In the genomic region with DNA sequence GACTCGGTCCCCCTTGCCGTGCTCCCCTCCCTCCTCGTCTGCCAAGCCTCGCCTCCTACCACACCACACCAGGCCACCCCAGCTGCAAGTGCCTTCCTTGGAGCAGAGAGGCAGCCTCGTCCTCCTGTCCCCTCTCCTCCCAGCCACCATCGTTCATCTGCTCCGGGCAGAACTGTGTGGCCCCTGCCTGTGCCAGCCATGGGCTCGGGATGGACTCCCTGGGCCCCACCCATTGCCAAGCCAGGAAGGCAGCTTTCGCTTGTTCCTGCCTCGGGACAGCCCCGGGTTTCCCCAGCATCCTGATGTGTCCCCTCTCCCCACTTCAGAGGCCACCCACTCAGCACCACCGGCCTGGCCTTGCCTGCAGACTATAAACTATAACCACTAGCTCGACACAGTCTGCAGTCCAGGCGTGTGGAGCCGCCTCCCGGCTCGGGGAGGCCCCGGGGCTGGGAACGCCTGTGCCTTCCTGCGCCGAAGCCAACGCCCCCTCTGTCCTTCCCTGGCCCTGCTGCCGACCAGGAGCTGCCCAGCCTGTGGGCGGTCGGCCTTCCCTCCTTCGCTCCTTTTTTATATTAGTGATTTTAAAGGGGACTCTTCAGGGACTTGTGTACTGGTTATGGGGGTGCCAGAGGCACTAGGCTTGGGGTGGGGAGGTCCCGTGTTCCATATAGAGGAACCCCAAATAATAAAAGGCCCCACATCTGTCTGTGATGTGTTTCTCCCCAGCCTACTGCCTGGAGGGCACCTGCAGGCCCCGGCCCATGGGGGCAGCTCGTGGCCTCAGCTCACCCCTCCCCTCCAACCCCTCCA, we compare ENCODE assay signal across 20 cellular contexts. TPM values are rescaled to one million over a fixed set of nuclear protein-coding genes. Genes with fewer than 3 reads are reported as not detected.
DNase-seq lines count a peak whose midpoint lies in the region; ATAC-seq, FAIRE-seq and TF ChIP-seq lines count a peak whose summit lies in the region.
"Had no signal": no experiment of that assay in that cellular context is flagged by ENCODE, and none has a peak within 500 bp of the region (broad histone marks: within the 10 kb centered on the region; RNA-seq: fewer than 3 reads in every experiment).

No MANE protein-coding gene starts in this region.

- TF ChIP-seq POLR2A in GM12892 (IDR thresholded peaks at IDR 0.05; ENCODE audit: low read depth, low read length) = no peak

- CTCF ChIA-PET in Caco-2 (lab: Charles Lee) (interaction anchor here (0.7 to 1.3 kb wide), 3 partner anchors 14 to 64 kb away, joined by 3 read pairs; a partner anchor contains a TSS), mammary epithelial cell (lab: Charles Lee; ENCODE audit: low non-redundant PET) (interaction anchor here (0.6 kb wide), 1 partner anchor 100 kb away, joined by 19 read pairs; a partner anchor contains a TSS)

- in situ Hi-C loops in mammary epithelial cell (cut with MboI; ENCODE audit: low sequenced_read_pairs in 2 of 2) = no loop called here

- H3K27ac ChIP-seq in HUES64 (ENCODE audit: low read depth, low read length) = peak overlapping the region; percentile 81; the same call in 1 of the 2 replicates
- H3K27ac ChIP-seq in mammary epithelial cell (ENCODE audit: insufficient read depth, low read depth, low read length) = no peak overlapping the region
- no peak overlapping the region for H3K27ac ChIP-seq in lower lobe of right lung
- H3K27ac ChIP-seq: vagina had no signal

- BruUV-seq in Caco-2 (replicated peaks; lab: Mats Ljungman, UMichigan) (TSS peak; percentile 91), mammary epithelial cell (replicated peaks; lab: Mats Ljungman, UMichigan) (TSS peak; percentile 88)

- H3K4me1 ChIP-seq in Caco-2 (no peaks in the 10 kb centered on the region), HUES64 (ENCODE audit: insufficient read depth, low read length) (peaks cover 25% of the 10 kb centered on the region), mammary epithelial cell (ENCODE audit: insufficient read depth, low read length) (no peaks in the 10 kb centered on the region), lower lobe of right lung (peaks cover 22% of the 10 kb centered on the region)
- H3K4me1 ChIP-seq: vagina had no signal

- H3K79me2 ChIP-seq in mammary epithelial cell (ENCODE audit: insufficient read depth, low read length) = no peaks in the 10 kb centered on the region

- no peaks in the 10 kb centered on the region for H3K27me3 ChIP-seq in Caco-2 (replicated peaks; ENCODE audit: control insufficient read depth, insufficient read depth, low read length)
- H3K27me3 ChIP-seq in HUES64 (ENCODE audit: insufficient read depth, low read length) = no peaks in the 10 kb centered on the region
- no peaks in the 10 kb centered on the region for H3K27me3 ChIP-seq in mammary epithelial cell (ENCODE audit: insufficient read depth, low read length)
- no peaks in the 10 kb centered on the region for H3K27me3 ChIP-seq in lower lobe of right lung (ENCODE audit: low read depth)
- H3K27me3 ChIP-seq: vagina had no signal

- no peak overlapping the region for H2AFZ ChIP-seq in mammary epithelial cell (ENCODE audit: low read depth, low read length)

- TF ChIP-seq CTCF in Caco-2 (IDR thresholded peaks at IDR 0.05; ENCODE audit: insufficient read depth in 1 of 2, low read depth in 1 of 2, low read length in 1 of 2, severe bottlenecking in 1 of 2, unreplicated experiment in 1 of 2) (no peak), mammary epithelial cell (conservative IDR thresholded peaks at IDR 0.05 in 1 of 2, IDR thresholded peaks at IDR 0.05 in 1 of 2; ENCODE audit: extremely low read depth in 1 of 2, insufficient read depth in 1 of 2, low read depth in 1 of 2, low read length in 2 of 2) (no peak), nephron progenitor cell (IDR thresholded peaks at IDR 0.05) (no peak), lower lobe of right lung (IDR thresholded peaks at IDR 0.05) (no peak)

- POLR2A ChIA-PET in Caco-2 (lab: Charles Lee) = no interaction called here

- H3K4me1 Mint-ChIP-seq in Caco-2 (ENCODE audit: low read depth, unreplicated experiment) (peaks cover 8% of the 10 kb centered on the region), nephron progenitor cell (peaks cover 38% of the 10 kb centered on the region)

- intact Hi-C loops in Caco-2 (cut with micrococcal nuclease; ENCODE audit: unreplicated experiment) (no loop called here), mammary epithelial cell (cut with micrococcal nuclease) (no loop called here), lower lobe of right lung (cut with DNase I) (no loop called here)

- H3K27ac Mint-ChIP-seq in Caco-2 (ENCODE audit: unreplicated experiment) (no peak overlapping the region), nephron progenitor cell (peak overlapping the region; percentile 86)
- H3K27ac Mint-ChIP-seq: activated CD4-positive, alpha-beta T cell treated with anti-CD3 and anti-CD28 coated beads, Interleukin-2, amount 10 ng/mL, durations not matched to agents 24 days and 14 days; activated T-cell treated with anti-CD3 and anti-CD28 coated beads, Interleukin-2, amount 50 U/mL, for 24 hours; mesothelial cell of epicardium had no signal

- dilution Hi-C loops in mammary epithelial cell (cut with HindIII; ENCODE audit: low sequenced_read_pairs) = loop anchor here (5.0 kb wide), 1 partner anchor 41 kb away; no protein-coding TSS in a partner anchor

- H4K20me1 ChIP-seq in mammary epithelial cell (ENCODE audit: insufficient read depth, low read length) = no peaks in the 10 kb centered on the region

- no peak overlapping the region for H3K9ac ChIP-seq in HUES64 (ENCODE audit: low read depth, low read length)
- no peak overlapping the region for H3K9ac ChIP-seq in mammary epithelial cell (ENCODE audit: insufficient read depth, low read length)

- ATAC-seq in lower lobe of right lung = no peak
- ATAC-seq: SK-N-SH treated with all-trans-retinoic acid at 6 μM for 48 hours had no signal

- H3K4me3 Mint-ChIP-seq in Caco-2 (ENCODE audit: unreplicated experiment) (no peak overlapping the region), nephron progenitor cell (no peak overlapping the region)
- H3K4me3 Mint-ChIP-seq: activated CD4-positive, alpha-beta T cell treated with anti-CD3 and anti-CD28 coated beads, Interleukin-2, amount 10 ng/mL, durations not matched to agents 24 days and 14 days; activated T-cell treated with anti-CD3 and anti-CD28 coated beads, Interleukin-2, amount 50 U/mL, for 24 hours; mesothelial cell of epicardium had no signal

- no peak for FAIRE-seq in GM12892 (lab: Jason Lieb, UNC)

- H3K36me3 ChIP-seq in Caco-2 (ENCODE audit: control insufficient read depth, insufficient read depth, low read length) = peaks cover 10% of the 10 kb centered on the region
- peaks cover 47% of the 10 kb centered on the region for H3K36me3 ChIP-seq in HUES64 (ENCODE audit: insufficient read depth, low read length)
- peaks cover 17% of the 10 kb centered on the region for H3K36me3 ChIP-seq in mammary epithelial cell (ENCODE audit: insufficient read depth, low read length)
- peaks cover 56% of the 10 kb centered on the region for H3K36me3 ChIP-seq in lower lobe of right lung

- H3K27me3 Mint-ChIP-seq in Caco-2 (ENCODE audit: insufficient read depth, unreplicated experiment) = no peaks in the 10 kb centered on the region
- H3K27me3 Mint-ChIP-seq in nephron progenitor cell (ENCODE audit: low read depth, poor library complexity) = peaks cover 3% of the 10 kb centered on the region

- H3K4me3 ChIP-seq in Caco-2 (ENCODE audit: low read depth, low read length) = no peak overlapping the region
- H3K4me3 ChIP-seq in HUES64 (ENCODE audit: low read length) = no peak overlapping the region
- no peak overlapping the region for H3K4me3 ChIP-seq in mammary epithelial cell (replicated peaks in 1 of 3; ENCODE audit: insufficient read depth in 1 of 3, low read depth in 2 of 3, low read length in 3 of 3)
- H3K4me3 ChIP-seq in lower lobe of right lung = no peak overlapping the region
- H3K4me3 ChIP-seq: vagina had no signal

- H3K9me3 ChIP-seq in Caco-2 = no peaks in the 10 kb centered on the region
- H3K9me3 ChIP-seq in HUES64 (ENCODE audit: insufficient read depth, low read depth, low read length) = no peaks in the 10 kb centered on the region
- no peaks in the 10 kb centered on the region for H3K9me3 ChIP-seq in mammary epithelial cell (replicated peaks; ENCODE audit: insufficient read depth, low read length)
- no peaks in the 10 kb centered on the region for H3K9me3 ChIP-seq in lower lobe of right lung
- H3K9me3 ChIP-seq: vagina had no signal

- 90% methylated on average over 29 of the region's 29 CpGs for WGBS in HUES64
- 61% methylated on average over 23 of the region's 29 CpGs for WGBS in mammary epithelial cell (ENCODE audit: low coverage, missing lambda C conversion rate)

- H3K4me2 ChIP-seq in mammary epithelial cell (ENCODE audit: insufficient read depth, low read depth, low read length) = no peak overlapping the region

- peaks cover 11% of the 10 kb centered on the region for H3K9me3 Mint-ChIP-seq in Caco-2 (ENCODE audit: unreplicated experiment)
- no peaks in the 10 kb centered on the region for H3K9me3 Mint-ChIP-seq in nephron progenitor cell
- H3K9me3 Mint-ChIP-seq: mesothelial cell of epicardium had no signal

- H3K36me3 Mint-ChIP-seq in Caco-2 (ENCODE audit: insufficient read depth, unreplicated experiment) (peaks cover 69% of the 10 kb centered on the region), nephron progenitor cell (ENCODE audit: low read depth) (peaks cover 12% of the 10 kb centered on the region)

- no peak for DNase-seq in Caco-2
- no peak for DNase-seq in mammary epithelial cell
- no peak for DNase-seq in nephron progenitor cell
- no peak for DNase-seq in GM12892 (ENCODE audit: insufficient read length)
- no peak for DNase-seq in lower lobe of right lung
- DNase-seq in cerebellar cortex (ENCODE audit: low spot score) = no peak
- no peak for DNase-seq in cerebellar nuclear complex (lab: John Stamatoyannopoulos, UW)
- DNase-seq: activated CD4-positive, alpha-beta T cell treated with anti-CD3 and anti-CD28 coated beads, Interleukin-2, amount 10 ng/mL, durations not matched to agents 24 days and 14 days; activated naive CD4-positive, alpha-beta T cell treated with anti-CD3 and anti-CD28 coated beads, Interleukin-2, amount 50 U/mL, for 16 hours; activated T-cell treated with anti-CD3 and anti-CD28 coated beads, Interleukin-2, amount 50 U/mL, for 24 hours; cortex of kidney; EL; NCI-H2081 treated with DMSO at 0.1 percent for 48 hours; NCI-H526; stimulated activated CD4-positive, alpha-beta T cell treated with anti-CD3 and anti-CD28 coated beads, Interleukin-2, amount 100 ng/mL, for 24 hours had no signal

RNA-seq across cellular contexts. Expression of a gene that starts 29.8 kb away (rescaled TPM):
- 238 and 244 TPM in 2 replicates for total RNA-seq in Caco-2 (2022)
- 82.8 TPM for polyA plus RNA-seq in HUES64 (2013, experiment 1 of 2)
- 78.6 TPM for polyA plus RNA-seq in HUES64 (2013, experiment 2 of 2)
- 100 to 1,000 TPM; 276 to 452 TPM for total RNA-seq in mammary epithelial cell
- 289 TPM for polyA plus RNA-seq in mammary epithelial cell
- polyA minus RNA-seq in mammary epithelial cell = 253 TPM
- polyA plus RNA-seq in GM12892 (2012; ENCODE audit: missing spikeins) = 44.2 TPM
- total RNA-seq in lower lobe of right lung = 176 TPM

RNA-seq across cellular contexts. Expression of a gene that starts 41.5 kb away (rescaled TPM):
- total RNA-seq in Caco-2 (2022) (not detected in 2 replicates), mammary epithelial cell (not detected), lower lobe of right lung (not detected)
- not detected for polyA plus RNA-seq in HUES64 (2013, experiment 1 of 2)
- not detected for polyA plus RNA-seq in HUES64 (2013, experiment 2 of 2)
- polyA plus RNA-seq in mammary epithelial cell = not detected
- not detected for polyA minus RNA-seq in mammary epithelial cell
- polyA plus RNA-seq in GM12892 (2012; ENCODE audit: missing spikeins) = not detected
- total RNA-seq: activated CD4-positive, alpha-beta T cell treated with anti-CD3 and anti-CD28 coated beads, Interleukin-2, amount 10 ng/mL, durations not matched to agents 24 days and 14 days; epithelial cell of proximal tubule; mesothelial cell of epicardium; vagina had no signal

RNA-seq across cellular contexts. Expression of a gene that starts 50.3 kb away (rescaled TPM):
- 23.2 and 25.3 TPM in 2 replicates for total RNA-seq in Caco-2 (2022)
- polyA plus RNA-seq in HUES64 (2013, experiment 1 of 2) = 33.3 TPM
- 34.2 TPM for polyA plus RNA-seq in HUES64 (2013, experiment 2 of 2)
- total RNA-seq in mammary epithelial cell = 10 to 100 TPM in 1 of 2 donors, 1 to 10 TPM in 1; 7.7 to 21.8 TPM
- polyA plus RNA-seq in mammary epithelial cell = 38.8 TPM
- 62.1 TPM for polyA minus RNA-seq in mammary epithelial cell
- polyA plus RNA-seq in GM12892 (2012; ENCODE audit: missing spikeins) = 43.0 TPM
- 8.7 TPM for total RNA-seq in lower lobe of right lung
